ENCODE assay signal across 20 cellular contexts in genomic region chr9:20584968-20585643, GRCh38.
"Had no signal": no experiment of that assay in that cellular context is flagged by ENCODE, and none has a peak within 500 bp of the region (broad histone marks: within the 10 kb centered on the region; RNA-seq: fewer than 3 reads in every experiment).

No MANE protein-coding gene starts in this region.

- H3K4me3 Mint-ChIP-seq: memory B cell; nephron; neural progenitor cell; stimulated activated naive CD8-positive, alpha-beta T cell treated with anti-CD3 and anti-CD28 coated beads, Interleukin-15, amount 100 ng/mL, for 72 hours had no signal

- H3K27me3 Mint-ChIP-seq: progenitor cell of endocrine pancreas; stimulated activated naive CD8-positive, alpha-beta T cell treated with anti-CD3 and anti-CD28 coated beads, Interleukin-15, amount 100 ng/mL, for 72 hours had no signal

- H3K9me3 Mint-ChIP-seq: memory B cell had no signal

- H3K4me1 Mint-ChIP-seq: memory B cell, nephron, neural progenitor cell had no signal

- DNase-seq: dermis blood vessel endothelial cell; effector memory CD4-positive, alpha-beta T cell; foreskin keratinocyte; heart left ventricle; kidney; right lobe of liver; small intestine; stimulated activated CD4-positive, alpha-beta T cell treated with anti-CD3 and anti-CD28 coated beads, Interleukin-15, amount 100 ng/mL, for 24 hours; stimulated activated CD4-positive, alpha-beta T cell treated with anti-CD3 and anti-CD28 coated beads, Interleukin-2, amount 100 ng/mL, for 48 hours; stimulated activated naive CD4-positive, alpha-beta T cell; stimulated activated naive CD8-positive, alpha-beta T cell treated with anti-CD3 and anti-CD28 coated beads, Interleukin-15, amount 100 ng/mL, for 72 hours; transverse colon; upper lobe of right lung; uterus had no signal

- H3K27ac Mint-ChIP-seq: memory B cell; nephron; neural progenitor cell; progenitor cell of endocrine pancreas; stimulated activated naive CD8-positive, alpha-beta T cell treated with anti-CD3 and anti-CD28 coated beads, Interleukin-15, amount 100 ng/mL, for 72 hours had no signal

- ATAC-seq: foreskin keratinocyte; gastroesophageal sphincter; heart left ventricle; left lobe of liver; right lobe of liver; stimulated activated naive CD8-positive, alpha-beta T cell treated with anti-CD3 and anti-CD28 coated beads, Interleukin-15, amount 100 ng/mL, for 72 hours; upper lobe of right lung had no signal
